In the genomic region with DNA sequence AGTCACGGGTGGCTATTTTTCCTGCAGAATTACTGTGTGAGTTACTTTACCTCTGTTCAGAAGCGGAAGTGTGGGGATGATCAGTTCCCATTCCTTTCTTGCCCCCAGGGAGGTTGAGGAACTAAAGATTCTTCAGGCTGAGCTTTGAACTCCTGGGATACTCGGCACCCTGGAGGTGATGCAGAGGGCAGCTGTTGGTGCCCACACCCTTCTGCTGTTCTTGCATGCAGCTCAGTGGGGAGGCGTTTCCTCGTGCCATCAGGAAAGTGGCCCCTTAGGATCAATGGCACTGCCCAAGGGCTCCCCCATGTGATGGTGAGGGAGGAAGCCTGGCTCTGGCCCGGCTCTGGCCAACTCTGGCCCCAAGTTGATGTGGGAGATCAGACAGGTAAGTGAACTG, we compare ENCODE assay signal across 2 cellular contexts.
TF ChIP-seq lines count a peak whose summit lies in the region.

No MANE protein-coding gene starts in this region.

TF ChIP-seq in GM23338, 12 proteins besides CTCF, POLR2A, EP300 and RAD21:
- no peak for TF ChIP-seq CREB1 (CRISPR knock-in tag; IDR thresholded peaks at IDR 0.05; ENCODE audit: low read depth)
- TF ChIP-seq, protein P1, sequence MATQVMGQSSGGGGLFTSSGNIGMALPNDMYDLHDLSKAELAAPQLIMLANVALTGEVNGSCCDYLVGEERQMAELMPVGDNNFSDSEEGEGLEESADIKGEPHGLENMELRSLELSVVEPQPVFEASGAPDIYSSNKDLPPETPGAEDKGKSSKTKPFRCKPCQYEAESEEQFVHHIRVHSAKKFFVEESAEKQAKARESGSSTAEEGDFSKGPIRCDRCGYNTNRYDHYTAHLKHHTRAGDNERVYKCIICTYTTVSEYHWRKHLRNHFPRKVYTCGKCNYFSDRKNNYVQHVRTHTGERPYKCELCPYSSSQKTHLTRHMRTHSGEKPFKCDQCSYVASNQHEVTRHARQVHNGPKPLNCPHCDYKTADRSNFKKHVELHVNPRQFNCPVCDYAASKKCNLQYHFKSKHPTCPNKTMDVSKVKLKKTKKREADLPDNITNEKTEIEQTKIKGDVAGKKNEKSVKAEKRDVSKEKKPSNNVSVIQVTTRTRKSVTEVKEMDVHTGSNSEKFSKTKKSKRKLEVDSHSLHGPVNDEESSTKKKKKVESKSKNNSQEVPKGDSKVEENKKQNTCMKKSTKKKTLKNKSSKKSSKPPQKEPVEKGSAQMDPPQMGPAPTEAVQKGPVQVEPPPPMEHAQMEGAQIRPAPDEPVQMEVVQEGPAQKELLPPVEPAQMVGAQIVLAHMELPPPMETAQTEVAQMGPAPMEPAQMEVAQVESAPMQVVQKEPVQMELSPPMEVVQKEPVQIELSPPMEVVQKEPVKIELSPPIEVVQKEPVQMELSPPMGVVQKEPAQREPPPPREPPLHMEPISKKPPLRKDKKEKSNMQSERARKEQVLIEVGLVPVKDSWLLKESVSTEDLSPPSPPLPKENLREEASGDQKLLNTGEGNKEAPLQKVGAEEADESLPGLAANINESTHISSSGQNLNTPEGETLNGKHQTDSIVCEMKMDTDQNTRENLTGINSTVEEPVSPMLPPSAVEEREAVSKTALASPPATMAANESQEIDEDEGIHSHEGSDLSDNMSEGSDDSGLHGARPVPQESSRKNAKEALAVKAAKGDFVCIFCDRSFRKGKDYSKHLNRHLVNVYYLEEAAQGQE (IDR thresholded peaks at IDR 0.05; ENCODE audit: unreplicated experiment) = no peak
- TF ChIP-seq JUNB (IDR thresholded peaks at IDR 0.05; ENCODE audit: unreplicated experiment) = no peak
- TF ChIP-seq EZH2 (IDR thresholded peaks at IDR 0.05; ENCODE audit: low read depth, unreplicated experiment) = no peak
- TF ChIP-seq ZNF114 (CRISPR knock-in tag; IDR thresholded peaks at IDR 0.05) = no peak
- no peak for TF ChIP-seq STAT1 (IDR thresholded peaks at IDR 0.05; ENCODE audit: unreplicated experiment)
- TF ChIP-seq, protein P2, sequence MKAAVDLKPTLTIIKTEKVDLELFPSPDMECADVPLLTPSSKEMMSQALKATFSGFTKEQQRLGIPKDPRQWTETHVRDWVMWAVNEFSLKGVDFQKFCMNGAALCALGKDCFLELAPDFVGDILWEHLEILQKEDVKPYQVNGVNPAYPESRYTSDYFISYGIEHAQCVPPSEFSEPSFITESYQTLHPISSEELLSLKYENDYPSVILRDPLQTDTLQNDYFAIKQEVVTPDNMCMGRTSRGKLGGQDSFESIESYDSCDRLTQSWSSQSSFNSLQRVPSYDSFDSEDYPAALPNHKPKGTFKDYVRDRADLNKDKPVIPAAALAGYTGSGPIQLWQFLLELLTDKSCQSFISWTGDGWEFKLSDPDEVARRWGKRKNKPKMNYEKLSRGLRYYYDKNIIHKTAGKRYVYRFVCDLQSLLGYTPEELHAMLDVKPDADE (IDR thresholded peaks at IDR 0.05) = no peak
- TF ChIP-seq, protein P3, sequence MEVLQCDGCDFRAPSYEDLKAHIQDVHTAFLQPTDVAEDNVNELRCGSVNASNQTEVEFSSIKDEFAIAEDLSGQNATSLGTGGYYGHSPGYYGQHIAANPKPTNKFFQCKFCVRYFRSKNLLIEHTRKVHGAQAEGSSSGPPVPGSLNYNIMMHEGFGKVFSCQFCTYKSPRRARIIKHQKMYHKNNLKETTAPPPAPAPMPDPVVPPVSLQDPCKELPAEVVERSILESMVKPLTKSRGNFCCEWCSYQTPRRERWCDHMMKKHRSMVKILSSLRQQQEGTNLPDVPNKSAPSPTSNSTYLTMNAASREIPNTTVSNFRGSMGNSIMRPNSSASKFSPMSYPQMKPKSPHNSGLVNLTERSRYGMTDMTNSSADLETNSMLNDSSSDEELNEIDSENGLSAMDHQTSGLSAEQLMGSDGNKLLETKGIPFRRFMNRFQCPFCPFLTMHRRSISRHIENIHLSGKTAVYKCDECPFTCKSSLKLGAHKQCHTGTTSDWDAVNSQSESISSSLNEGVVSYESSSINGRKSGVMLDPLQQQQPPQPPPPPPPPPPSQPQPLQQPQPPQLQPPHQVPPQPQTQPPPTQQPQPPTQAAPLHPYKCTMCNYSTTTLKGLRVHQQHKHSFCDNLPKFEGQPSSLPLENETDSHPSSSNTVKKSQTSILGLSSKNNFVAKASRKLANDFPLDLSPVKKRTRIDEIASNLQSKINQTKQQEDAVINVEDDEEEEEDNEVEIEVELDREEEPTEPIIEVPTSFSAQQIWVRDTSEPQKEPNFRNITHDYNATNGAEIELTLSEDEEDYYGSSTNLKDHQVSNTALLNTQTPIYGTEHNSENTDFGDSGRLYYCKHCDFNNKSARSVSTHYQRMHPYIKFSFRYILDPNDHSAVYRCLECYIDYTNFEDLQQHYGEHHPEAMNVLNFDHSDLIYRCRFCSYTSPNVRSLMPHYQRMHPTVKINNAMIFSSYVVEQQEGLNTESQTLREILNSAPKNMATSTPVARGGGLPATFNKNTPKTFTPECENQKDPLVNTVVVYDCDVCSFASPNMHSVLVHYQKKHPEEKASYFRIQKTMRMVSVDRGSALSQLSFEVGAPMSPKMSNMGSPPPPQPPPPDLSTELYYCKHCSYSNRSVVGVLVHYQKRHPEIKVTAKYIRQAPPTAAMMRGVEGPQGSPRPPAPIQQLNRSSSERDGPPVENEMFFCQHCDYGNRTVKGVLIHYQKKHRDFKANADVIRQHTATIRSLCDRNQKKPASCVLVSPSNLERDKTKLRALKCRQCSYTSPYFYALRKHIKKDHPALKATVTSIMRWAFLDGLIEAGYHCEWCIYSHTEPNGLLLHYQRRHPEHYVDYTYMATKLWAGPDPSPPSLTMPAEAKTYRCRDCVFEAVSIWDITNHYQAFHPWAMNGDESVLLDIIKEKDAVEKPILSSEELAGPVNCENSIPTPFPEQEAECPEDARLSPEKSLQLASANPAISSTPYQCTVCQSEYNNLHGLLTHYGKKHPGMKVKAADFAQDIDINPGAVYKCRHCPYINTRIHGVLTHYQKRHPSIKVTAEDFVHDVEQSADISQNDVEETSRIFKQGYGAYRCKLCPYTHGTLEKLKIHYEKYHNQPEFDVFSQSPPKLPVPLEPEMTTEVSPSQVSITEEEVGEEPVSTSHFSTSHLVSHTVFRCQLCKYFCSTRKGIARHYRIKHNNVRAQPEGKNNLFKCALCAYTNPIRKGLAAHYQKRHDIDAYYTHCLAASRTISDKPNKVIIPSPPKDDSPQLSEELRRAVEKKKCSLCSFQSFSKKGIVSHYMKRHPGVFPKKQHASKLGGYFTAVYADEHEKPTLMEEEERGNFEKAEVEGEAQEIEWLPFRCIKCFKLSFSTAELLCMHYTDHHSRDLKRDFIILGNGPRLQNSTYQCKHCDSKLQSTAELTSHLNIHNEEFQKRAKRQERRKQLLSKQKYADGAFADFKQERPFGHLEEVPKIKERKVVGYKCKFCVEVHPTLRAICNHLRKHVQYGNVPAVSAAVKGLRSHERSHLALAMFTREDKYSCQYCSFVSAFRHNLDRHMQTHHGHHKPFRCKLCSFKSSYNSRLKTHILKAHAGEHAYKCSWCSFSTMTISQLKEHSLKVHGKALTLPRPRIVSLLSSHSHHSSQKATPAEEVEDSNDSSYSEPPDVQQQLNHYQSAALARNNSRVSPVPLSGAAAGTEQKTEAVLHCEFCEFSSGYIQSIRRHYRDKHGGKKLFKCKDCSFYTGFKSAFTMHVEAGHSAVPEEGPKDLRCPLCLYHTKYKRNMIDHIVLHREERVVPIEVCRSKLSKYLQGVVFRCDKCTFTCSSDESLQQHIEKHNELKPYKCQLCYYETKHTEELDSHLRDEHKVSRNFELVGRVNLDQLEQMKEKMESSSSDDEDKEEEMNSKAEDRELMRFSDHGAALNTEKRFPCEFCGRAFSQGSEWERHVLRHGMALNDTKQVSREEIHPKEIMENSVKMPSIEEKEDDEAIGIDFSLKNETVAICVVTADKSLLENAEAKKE (CRISPR knock-in tag; IDR thresholded peaks at IDR 0.05) = no peak

TF ChIP-seq in K562, 482 proteins besides CTCF, POLR2A, EP300 and RAD21:
- peak; percentile 52; the same call in 1 of the 2 replicates for TF ChIP-seq SPI1 (IDR thresholded peaks at IDR 0.05; ENCODE audit: borderline replicate concordance, low read depth, low read length)
- TF ChIP-seq, protein P4, sequence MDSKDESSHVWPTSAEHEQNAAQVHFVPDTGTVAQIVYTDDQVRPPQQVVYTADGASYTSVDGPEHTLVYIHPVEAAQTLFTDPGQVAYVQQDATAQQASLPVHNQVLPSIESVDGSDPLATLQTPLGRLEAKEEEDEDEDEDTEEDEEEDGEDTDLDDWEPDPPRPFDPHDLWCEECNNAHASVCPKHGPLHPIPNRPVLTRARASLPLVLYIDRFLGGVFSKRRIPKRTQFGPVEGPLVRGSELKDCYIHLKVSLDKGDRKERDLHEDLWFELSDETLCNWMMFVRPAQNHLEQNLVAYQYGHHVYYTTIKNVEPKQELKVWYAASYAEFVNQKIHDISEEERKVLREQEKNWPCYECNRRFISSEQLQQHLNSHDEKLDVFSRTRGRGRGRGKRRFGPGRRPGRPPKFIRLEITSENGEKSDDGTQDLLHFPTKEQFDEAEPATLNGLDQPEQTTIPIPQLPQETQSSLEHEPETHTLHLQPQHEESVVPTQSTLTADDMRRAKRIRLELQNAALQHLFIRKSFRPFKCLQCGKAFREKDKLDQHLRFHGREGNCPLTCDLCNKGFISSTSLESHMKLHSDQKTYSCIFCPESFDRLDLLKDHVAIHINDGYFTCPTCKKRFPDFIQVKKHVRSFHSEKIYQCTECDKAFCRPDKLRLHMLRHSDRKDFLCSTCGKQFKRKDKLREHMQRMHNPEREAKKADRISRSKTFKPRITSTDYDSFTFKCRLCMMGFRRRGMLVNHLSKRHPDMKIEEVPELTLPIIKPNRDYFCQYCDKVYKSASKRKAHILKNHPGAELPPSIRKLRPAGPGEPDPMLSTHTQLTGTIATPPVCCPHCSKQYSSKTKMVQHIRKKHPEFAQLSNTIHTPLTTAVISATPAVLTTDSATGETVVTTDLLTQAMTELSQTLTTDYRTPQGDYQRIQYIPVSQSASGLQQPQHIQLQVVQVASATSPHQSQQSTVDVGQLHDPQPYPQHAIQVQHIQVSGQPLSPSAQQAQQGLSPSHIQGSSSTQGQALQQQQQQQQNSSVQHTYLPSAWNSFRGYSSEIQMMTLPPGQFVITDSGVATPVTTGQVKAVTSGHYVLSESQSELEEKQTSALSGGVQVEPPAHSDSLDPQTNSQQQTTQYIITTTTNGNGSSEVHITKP (IDR thresholded peaks at IDR 0.05; ENCODE audit: partially characterized antibody) = peak; percentile 59
- TF ChIP-seq, protein P5, sequence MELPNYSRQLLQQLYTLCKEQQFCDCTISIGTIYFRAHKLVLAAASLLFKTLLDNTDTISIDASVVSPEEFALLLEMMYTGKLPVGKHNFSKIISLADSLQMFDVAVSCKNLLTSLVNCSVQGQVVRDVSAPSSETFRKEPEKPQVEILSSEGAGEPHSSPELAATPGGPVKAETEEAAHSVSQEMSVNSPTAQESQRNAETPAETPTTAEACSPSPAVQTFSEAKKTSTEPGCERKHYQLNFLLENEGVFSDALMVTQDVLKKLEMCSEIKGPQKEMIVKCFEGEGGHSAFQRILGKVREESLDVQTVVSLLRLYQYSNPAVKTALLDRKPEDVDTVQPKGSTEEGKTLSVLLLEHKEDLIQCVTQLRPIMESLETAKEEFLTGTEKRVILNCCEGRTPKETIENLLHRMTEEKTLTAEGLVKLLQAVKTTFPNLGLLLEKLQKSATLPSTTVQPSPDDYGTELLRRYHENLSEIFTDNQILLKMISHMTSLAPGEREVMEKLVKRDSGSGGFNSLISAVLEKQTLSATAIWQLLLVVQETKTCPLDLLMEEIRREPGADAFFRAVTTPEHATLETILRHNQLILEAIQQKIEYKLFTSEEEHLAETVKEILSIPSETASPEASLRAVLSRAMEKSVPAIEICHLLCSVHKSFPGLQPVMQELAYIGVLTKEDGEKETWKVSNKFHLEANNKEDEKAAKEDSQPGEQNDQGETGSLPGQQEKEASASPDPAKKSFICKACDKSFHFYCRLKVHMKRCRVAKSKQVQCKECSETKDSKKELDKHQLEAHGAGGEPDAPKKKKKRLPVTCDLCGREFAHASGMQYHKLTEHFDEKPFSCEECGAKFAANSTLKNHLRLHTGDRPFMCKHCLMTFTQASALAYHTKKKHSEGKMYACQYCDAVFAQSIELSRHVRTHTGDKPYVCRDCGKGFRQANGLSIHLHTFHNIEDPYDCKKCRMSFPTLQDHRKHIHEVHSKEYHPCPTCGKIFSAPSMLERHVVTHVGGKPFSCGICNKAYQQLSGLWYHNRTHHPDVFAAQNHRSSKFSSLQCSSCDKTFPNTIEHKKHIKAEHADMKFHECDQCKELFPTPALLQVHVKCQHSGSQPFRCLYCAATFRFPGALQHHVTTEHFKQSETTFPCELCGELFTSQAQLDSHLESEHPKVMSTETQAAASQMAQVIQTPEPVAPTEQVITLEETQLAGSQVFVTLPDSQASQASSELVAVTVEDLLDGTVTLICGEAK (IDR thresholded peaks at IDR 0.05) = peak; percentile 17; the same call in 1 of the 2 replicates
- TF ChIP-seq, protein P5 (CRISPR knock-in tag; IDR thresholded peaks at IDR 0.05) = no peak
- TF ChIP-seq NFATC3 (IDR thresholded peaks at IDR 0.05) = no peak
- no peak for TF ChIP-seq ZNF224 (CRISPR knock-in tag; IDR thresholded peaks at IDR 0.05)
